22 cellular contexts compared by ENCODE assay signal in genomic region chr5:158483202-158483870, GRCh38.
DNase-seq lines count a peak whose midpoint lies in the region; TF ChIP-seq lines count a peak whose summit lies in the region.
"Had no signal": no experiment of that assay in that cellular context is flagged by ENCODE, and none has a peak within 500 bp of the region (broad histone marks: within the 10 kb centered on the region; RNA-seq: fewer than 3 reads in every experiment).

No MANE protein-coding gene starts in this region.

- intact Hi-C loops in breast epithelium (cut with DNase I; ENCODE audit: low total_unique reads) (no loop called here), MCF 10A (cut with micrococcal nuclease) (no loop called here)
- intact Hi-C loops in activated naive CD4-positive, alpha-beta T cell treated with anti-CD3 and anti-CD28 coated beads for 36 hours (cut with micrococcal nuclease), result no loop called here

- no peaks in the 10 kb centered on the region for H3K27me3 ChIP-seq in breast epithelium
- H3K27me3 ChIP-seq: foreskin keratinocyte, tibial artery had no signal

- H3K4me3 Mint-ChIP-seq in MCF 10A (ENCODE audit: unreplicated experiment) (no peak overlapping the region), nephron progenitor cell (no peak overlapping the region), type B pancreatic cell (peak overlapping the region; percentile 46)
- no peak overlapping the region for H3K4me3 Mint-ChIP-seq in activated naive CD4-positive, alpha-beta T cell treated with anti-CD3 and anti-CD28 coated beads for 36 hours
- H3K4me3 Mint-ChIP-seq: activated CD4-positive, alpha-beta T cell treated with anti-CD3 and anti-CD28 coated beads for 36 hours; activated naive CD8-positive, alpha-beta T cell treated with anti-CD3 and anti-CD28 coated beads for 36 hours; dendritic cell treated with granulocyte-macrophage colony-stimulating factor and Interleukin-4, amounts not matched to agents 40 ng/mL and 50 ng/mL, for 4 days; H9; natural killer cell; stimulated activated naive B cell treated with anti-CD40 and anti-IgM and Interleukin-4, amounts not matched to agents 10 μg/mL and 1 μg/mL and 100 μg/mL, for 72 hours had no signal

- no peak overlapping the region for H3K4me3 ChIP-seq in breast epithelium
- H3K4me3 ChIP-seq: GM12878, lung, tibial artery had no signal

- POLR2A ChIA-PET in MCF 10A (lab: Yijun Ruan, JAX), result interaction anchor here (0.6 to 1.1 kb wide), 2 partner anchors 16 to 185 kb away, joined by 3 to 4 read pairs; no protein-coding TSS in a partner anchor

- peak overlapping the region; percentile 70 to 86 for H3K27ac ChIP-seq in breast epithelium
- H3K27ac ChIP-seq: C4-2B, foreskin keratinocyte, tibial artery had no signal

- no peaks in the 10 kb centered on the region for H3K9me3 Mint-ChIP-seq in MCF 10A (ENCODE audit: unreplicated experiment)
- H3K9me3 Mint-ChIP-seq in nephron progenitor cell, result peaks cover 9% of the 10 kb centered on the region
- H3K9me3 Mint-ChIP-seq in type B pancreatic cell, result peaks cover 8% of the 10 kb centered on the region
- no peaks in the 10 kb centered on the region for H3K9me3 Mint-ChIP-seq in activated naive CD4-positive, alpha-beta T cell treated with anti-CD3 and anti-CD28 coated beads for 36 hours
- H3K9me3 Mint-ChIP-seq: activated naive CD8-positive, alpha-beta T cell treated with anti-CD3 and anti-CD28 coated beads for 36 hours; dendritic cell treated with granulocyte-macrophage colony-stimulating factor and Interleukin-4, amounts not matched to agents 40 ng/mL and 50 ng/mL, for 4 days; H9; stimulated activated naive B cell treated with anti-CD40 and anti-IgM and Interleukin-4, amounts not matched to agents 10 μg/mL and 1 μg/mL and 100 μg/mL, for 72 hours had no signal

- no TSS peak for BruUV-seq in MCF 10A (replicated peaks; lab: Mats Ljungman, UMichigan)

- H3K9me3 ChIP-seq in breast epithelium, result no peaks in the 10 kb centered on the region
- H3K9me3 ChIP-seq: tibial artery had no signal

- H3K36me3 Mint-ChIP-seq in MCF 10A (ENCODE audit: insufficient read depth, unreplicated experiment) (no peaks in the 10 kb centered on the region), nephron progenitor cell (ENCODE audit: low read depth) (peaks cover 8% of the 10 kb centered on the region), type B pancreatic cell (no peaks in the 10 kb centered on the region)
- H3K36me3 Mint-ChIP-seq in activated naive CD4-positive, alpha-beta T cell treated with anti-CD3 and anti-CD28 coated beads for 36 hours (ENCODE audit: low read depth), result no peaks in the 10 kb centered on the region
- H3K36me3 Mint-ChIP-seq: activated naive CD8-positive, alpha-beta T cell treated with anti-CD3 and anti-CD28 coated beads for 36 hours; brain; natural killer cell; stimulated activated naive B cell treated with anti-CD40 and anti-IgM and Interleukin-4, amounts not matched to agents 10 μg/mL and 1 μg/mL and 100 μg/mL, for 72 hours had no signal

- no peaks in the 10 kb centered on the region for H3K36me3 ChIP-seq in breast epithelium
- H3K36me3 ChIP-seq: tibial artery had no signal

- no peak for TF ChIP-seq POLR2A in breast epithelium (IDR thresholded peaks at IDR 0.05)

- DNase-seq in breast epithelium (ENCODE audit: low spot score in 2 of 2), result no peak
- no peak for DNase-seq in MCF 10A (ENCODE audit: unreplicated experiment)
- peak; percentile 63 for DNase-seq in foreskin melanocyte
- no peak for DNase-seq in nephron progenitor cell
- DNase-seq in type B pancreatic cell (ENCODE audit: extremely low spot score, unreplicated experiment), result no peak
- no peak for DNase-seq in NCI-H1105 treated with DMSO at 0.1 percent for 48 hours (lab: John Stamatoyannopoulos, UW)
- no peak for DNase-seq in DMS79 (lab: John Stamatoyannopoulos, UW)
- no peak for DNase-seq in activated naive CD4-positive, alpha-beta T cell treated with anti-CD3 and anti-CD28 coated beads for 36 hours
- DNase-seq: activated CD4-positive, alpha-beta T cell treated with anti-CD3 and anti-CD28 coated beads for 36 hours; activated naive CD8-positive, alpha-beta T cell treated with anti-CD3 and anti-CD28 coated beads for 36 hours; foreskin keratinocyte; H9; natural killer cell; NCI-H1417 treated with DMSO at 0.1 percent for 48 hours; NCI-H2171; stimulated activated naive B cell treated with anti-CD40 and anti-IgM and Interleukin-4, amounts not matched to agents 10 μg/mL and 1 μg/mL and 100 μg/mL, for 72 hours; tibial artery had no signal

- TF ChIP-seq CTCF in breast epithelium (IDR thresholded peaks at IDR 0.05) (no peak), MCF 10A (IDR thresholded peaks at IDR 0.05; ENCODE audit: unreplicated experiment) (no peak), nephron progenitor cell (IDR thresholded peaks at IDR 0.05) (no peak), type B pancreatic cell (conservative IDR thresholded peaks at IDR 0.05) (no peak)

- H3K4me1 Mint-ChIP-seq in MCF 10A (ENCODE audit: insufficient read depth, unreplicated experiment), result peaks cover 9% of the 10 kb centered on the region
- H3K4me1 Mint-ChIP-seq in nephron progenitor cell, result peaks cover 41% of the 10 kb centered on the region
- H3K4me1 Mint-ChIP-seq in type B pancreatic cell (ENCODE audit: unreplicated experiment), result peaks cover 42% of the 10 kb centered on the region
- H3K4me1 Mint-ChIP-seq in activated naive CD4-positive, alpha-beta T cell treated with anti-CD3 and anti-CD28 coated beads for 36 hours (ENCODE audit: low read depth), result no peaks in the 10 kb centered on the region
- H3K4me1 Mint-ChIP-seq: activated CD4-positive, alpha-beta T cell treated with anti-CD3 and anti-CD28 coated beads for 36 hours; activated naive CD8-positive, alpha-beta T cell treated with anti-CD3 and anti-CD28 coated beads for 36 hours; natural killer cell had no signal

- H3K4me1 ChIP-seq in breast epithelium, result peaks cover 0 to 17% of the 10 kb centered on the region in 2 donors
- H3K4me1 ChIP-seq: foreskin keratinocyte had no signal

- CTCF ChIA-PET in MCF 10A (lab: Yijun Ruan, JAX), result interaction anchor here (0.6 kb wide), 1 partner anchor 641 kb away, joined by 3 read pairs; no protein-coding TSS in a partner anchor
- CTCF ChIA-PET in activated naive CD4-positive, alpha-beta T cell treated with anti-CD3 and anti-CD28 coated beads for 36 hours (lab: Charles Lee), result no interaction called here

- H3K27ac Mint-ChIP-seq in MCF 10A (ENCODE audit: low read depth, unreplicated experiment) (no peak overlapping the region), nephron progenitor cell (peak overlapping the region; percentile 31), type B pancreatic cell (peak overlapping the region; percentile 60)
- H3K27ac Mint-ChIP-seq in activated naive CD4-positive, alpha-beta T cell treated with anti-CD3 and anti-CD28 coated beads for 36 hours, result no peak overlapping the region
- H3K27ac Mint-ChIP-seq: activated CD4-positive, alpha-beta T cell treated with anti-CD3 and anti-CD28 coated beads for 36 hours; activated naive CD8-positive, alpha-beta T cell treated with anti-CD3 and anti-CD28 coated beads for 36 hours; dendritic cell treated with granulocyte-macrophage colony-stimulating factor and Interleukin-4, amounts not matched to agents 40 ng/mL and 50 ng/mL, for 4 days; natural killer cell; stimulated activated naive B cell treated with anti-CD40 and anti-IgM and Interleukin-4, amounts not matched to agents 10 μg/mL and 1 μg/mL and 100 μg/mL, for 72 hours had no signal

- no peaks in the 10 kb centered on the region for H3K27me3 Mint-ChIP-seq in MCF 10A (ENCODE audit: insufficient read depth, unreplicated experiment)
- peaks cover 13% of the 10 kb centered on the region for H3K27me3 Mint-ChIP-seq in nephron progenitor cell (ENCODE audit: low read depth, poor library complexity)
- peaks cover 7% of the 10 kb centered on the region for H3K27me3 Mint-ChIP-seq in type B pancreatic cell
- H3K27me3 Mint-ChIP-seq in activated naive CD4-positive, alpha-beta T cell treated with anti-CD3 and anti-CD28 coated beads for 36 hours (ENCODE audit: low read depth), result no peaks in the 10 kb centered on the region
- H3K27me3 Mint-ChIP-seq: activated naive CD8-positive, alpha-beta T cell treated with anti-CD3 and anti-CD28 coated beads for 36 hours; dendritic cell treated with granulocyte-macrophage colony-stimulating factor and Interleukin-4, amounts not matched to agents 40 ng/mL and 50 ng/mL, for 4 days; stimulated activated naive B cell treated with anti-CD40 and anti-IgM and Interleukin-4, amounts not matched to agents 10 μg/mL and 1 μg/mL and 100 μg/mL, for 72 hours had no signal

Comparison
In these comparisons a context has a peak if more than half of its experiments do, and no peak if none do; other contexts are left out.
1. H3K27ac Mint-ChIP-seq: peak in nephron progenitor cell (single experiment) and type B pancreatic cell (single experiment); none in MCF 10A (single experiment) and activated naive CD4-positive, alpha-beta T cell treated with anti-CD3 and anti-CD28 coated beads for 36 hours (single experiment).